14 cellular contexts compared by ENCODE assay signal in the genomic region with DNA sequence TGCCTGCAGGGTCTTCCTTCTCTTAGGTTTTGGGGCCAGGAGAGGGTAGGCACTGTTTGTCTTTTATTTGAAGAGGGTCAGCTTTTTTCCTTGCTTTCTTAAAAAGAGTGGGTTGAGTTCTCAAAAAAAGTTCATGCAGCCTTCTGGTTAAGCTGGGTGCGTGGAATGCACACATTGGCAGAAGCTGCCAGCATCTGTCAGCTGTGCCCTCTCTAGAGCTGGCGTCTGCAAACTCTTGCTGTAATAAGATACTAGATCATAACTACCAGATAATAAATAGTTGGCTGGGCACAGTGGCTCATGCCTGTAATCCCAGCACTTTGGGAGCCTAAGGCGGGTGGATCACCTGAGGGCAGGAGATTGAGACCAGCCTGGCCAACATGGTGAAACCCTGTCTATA.
DNase-seq lines count a peak whose midpoint lies in the region; ATAC-seq and TF ChIP-seq lines count a peak whose summit lies in the region.
"Had no signal": no experiment of that assay in that cellular context is flagged by ENCODE, and none has a peak within 500 bp of the region (broad histone marks: within the 10 kb centered on the region; RNA-seq: fewer than 3 reads in every experiment).

No MANE protein-coding gene starts in this region.

- no peak overlapping the region for H3K4me3 ChIP-seq in LNCaP clone FGC (ENCODE audit: low read depth, low read length)
- H3K4me3 ChIP-seq: GM12878, GM23338 had no signal

- DNase-seq in DMS 273 (lab: John Stamatoyannopoulos, UW; ENCODE audit: unreplicated experiment) (peak; percentile 70), DMS 273 treated with DMSO at 0.1 percent for 48 hours (lab: John Stamatoyannopoulos, UW) (no peak), LNCaP clone FGC (ENCODE audit: low read depth) (peak; percentile 6), NCI-H2171 treated with DMSO at 0.1 percent for 48 hours (lab: John Stamatoyannopoulos, UW) (peak; percentile 66), NCI-H69 (lab: John Stamatoyannopoulos, UW) (peak; percentile 78), SW480 (ENCODE audit: low spot score) (no peak), HUDEP-2 (lab: John Stamatoyannopoulos, UW; ENCODE audit: unreplicated experiment in 76 of 76) (no peak)
- DNase-seq: CD8-positive, alpha-beta T cell; COR-L47; DMS53; H7 had no signal

- no peak for ATAC-seq in GM18909 (IDR thresholded peaks at IDR 0.05; ENCODE audit: poor library complexity, unreplicated experiment)
- ATAC-seq: CD8-positive, alpha-beta T cell; GM12878; GM23338 had no signal

- no peak for TF ChIP-seq CTCF in LNCaP clone FGC (IDR thresholded peaks at IDR 0.05; ENCODE audit: control insufficient read depth, extremely low read depth, insufficient read depth)

Comparison
In these comparisons a context has a peak if more than half of its experiments do, and no peak if none do; other contexts are left out.
1. DNase-seq: peak in DMS 273 (single experiment), LNCaP clone FGC (single experiment), NCI-H2171 treated with DMSO at 0.1 percent for 48 hours (single experiment) and NCI-H69 (single experiment); none in DMS 273 treated with DMSO at 0.1 percent for 48 hours (single experiment), SW480 (single experiment) and HUDEP-2 (0 of 76).